Comparison of ENCODE assay signal across 8 cellular contexts in genomic region chr2:208265807-208266640, GRCh38. TPM values are rescaled to one million over a fixed set of nuclear protein-coding genes. Genes with fewer than 3 reads are reported as not detected.
DNase-seq lines count a peak whose midpoint lies in the region; ATAC-seq and TF ChIP-seq lines count a peak whose summit lies in the region.

Gene PIKFYVE, plus strand, starts transcription at chr2:208266255. Its CDS starts 5,265 bp downstream, at chr2:208271520.

- H3K4me3 Mint-ChIP-seq in neural progenitor cell, result peak within 1 kb of the TSS; percentile 89

- no peaks in the 10 kb centered on the region for H3K27me3 Mint-ChIP-seq in neural progenitor cell (ENCODE audit: insufficient read depth, low read depth)

- no peaks in the 10 kb centered on the region for H3K9me3 Mint-ChIP-seq in neural progenitor cell

- H2AFZ ChIP-seq in neural progenitor cell (replicated peaks), result peak within 1 kb of the TSS; percentile 52

- POLR2A ChIA-PET in HEK293T (lab: Yijun Ruan, JAX), result interaction anchor here (1.1 to 2.7 kb wide), 2 partner anchors 11 to 164 kb away, joined by 3 to 20 read pairs; partner anchors contain the start of gene IDH1

- H3K4me1 ChIP-seq in foreskin keratinocyte (peaks cover 4% of the 10 kb centered on the region), neural progenitor cell (peaks cover 12% of the 10 kb centered on the region)

- H3K27me3 ChIP-seq in foreskin keratinocyte (no peaks in the 10 kb centered on the region), neural progenitor cell (no peaks in the 10 kb centered on the region)

- CTCF ChIA-PET in HEK293T (lab: Yijun Ruan, JAX), result interaction anchor here (0.6 to 1.2 kb wide), 4 partner anchors 9 to 164 kb away, joined by 3 to 5 read pairs (median 3); no protein-coding TSS in a partner anchor

- H3K9me3 ChIP-seq in neural progenitor cell (ENCODE audit: low read depth), result peaks cover 6% of the 10 kb centered on the region

- no peaks in the 10 kb centered on the region for H3K36me3 ChIP-seq in neural progenitor cell

- peaks cover 46% of the 10 kb centered on the region for H3K79me2 ChIP-seq in neural progenitor cell (ENCODE audit: low read depth)

- peaks cover 5% of the 10 kb centered on the region for H3K36me3 Mint-ChIP-seq in neural progenitor cell

- TF ChIP-seq CTCF in foreskin keratinocyte (conservative IDR thresholded peaks at IDR 0.05) (no peak), neural progenitor cell (IDR thresholded peaks at IDR 0.05) (no peak)

- H3F3A ChIP-seq in neural progenitor cell (ENCODE audit: low read depth), result peaks cover 24% of the 10 kb centered on the region

- in situ Hi-C loops in SK-MEL-5 (cut with HindIII; ENCODE audit: low pct_unique_long_range_greater_than_20kb, low sequenced_read_pairs), result no loop called here

- peaks cover 22% of the 10 kb centered on the region for H3K4me1 Mint-ChIP-seq in neural progenitor cell

- H3K27ac Mint-ChIP-seq in neural progenitor cell, result peak within 1 kb of the TSS; percentile 87

- peaks cover 34% of the 10 kb centered on the region for H4K20me1 ChIP-seq in neural progenitor cell (ENCODE audit: low read depth)

- H3K27ac ChIP-seq in foreskin keratinocyte (peak within 1 kb of the TSS; percentile 83), neural progenitor cell (peak within 1 kb of the TSS; percentile 93)

- peak within 1 kb of the TSS; percentile 81 for H3K4me2 ChIP-seq in neural progenitor cell

- ATAC-seq in foreskin keratinocyte, result peak; percentile 91

- peak; percentile 96 for DNase-seq in GF-D8 (lab: John Stamatoyannopoulos, UW)
- peak; percentile 89 for DNase-seq in HEK293T (ENCODE audit: extremely low spot score)
- peak; percentile 99 for DNase-seq in MV-4-11 (lab: John Stamatoyannopoulos, UW)
- DNase-seq in SK-MEL-5 (ENCODE audit: low read depth, low spot score), result peak; percentile 99
- DNase-seq in activated naive CD4-positive, alpha-beta T cell treated with Interleukin-2 at 50 U/mL for 16 hours, result peak; percentile 88
- DNase-seq in foreskin keratinocyte, result peak; percentile 94 to 97
- DNase-seq in neural progenitor cell (ENCODE audit: low spot score), result peak; percentile 98
- DNase-seq in stromal cell of bone marrow (ENCODE audit: low read depth), result peak; percentile 98

- peak within 1 kb of the TSS; percentile 77 for H3K4me3 ChIP-seq in neural progenitor cell

- H3K9ac ChIP-seq in neural progenitor cell, result peak within 1 kb of the TSS; percentile 61

TF ChIP-seq in HEK293T, 16 proteins besides CTCF, POLR2A, EP300 and RAD21:
- peak; percentile 56; the same call in 1 of the 2 replicates for TF ChIP-seq FOXM1 (IDR thresholded peaks at IDR 0.05; ENCODE audit: borderline replicate concordance)
- no peak for TF ChIP-seq FOXK2 (IDR thresholded peaks at IDR 0.05)
- TF ChIP-seq HDGF (IDR thresholded peaks at IDR 0.05; ENCODE audit: borderline replicate concordance), result no peak
- TF ChIP-seq ARNT (IDR thresholded peaks at IDR 0.05), result peak; percentile 67
- TF ChIP-seq NFRKB (IDR thresholded peaks at IDR 0.05), result no peak
- TF ChIP-seq L3MBTL2 (conservative IDR thresholded peaks at IDR 0.05), result peak; percentile 49
- no peak for TF ChIP-seq LEF1 (IDR thresholded peaks at IDR 0.05; ENCODE audit: borderline replicate concordance)
- no peak for TF ChIP-seq SUZ12 (IDR thresholded peaks at IDR 0.05)

RNA-seq across cellular contexts. Expression of gene PIKFYVE, which starts in this region (rescaled TPM):
- 50.9 and 52.0 TPM in 2 replicates for total RNA-seq in SK-MEL-5 (2014; rRNA removed; shearing (Covaris generic))
- 26.6 and 36.5 TPM in 2 replicates for polyA plus RNA-seq in SK-MEL-5 (2015; cell fraction: cytosol; rRNA removed)
- 41.9 and 50.3 TPM in 2 replicates for polyA plus RNA-seq in SK-MEL-5 (2015; cell fraction: nucleus; rRNA removed)
- total RNA-seq in foreskin keratinocyte (18.1 and 19.5 TPM in 2 replicates), neural progenitor cell (ENCODE audit: low replicate concordance) (44.0 and 51.6 TPM in 2 replicates)
- 1.5 and 1.8 TPM in 2 replicates for polyA plus RNA-seq in foreskin keratinocyte

Comparison
In these comparisons a context has a peak if more than half of its experiments do, and no peak if none do; other contexts are left out.
1. Peak in every context shown above with its lines: DNase-seq, ATAC-seq, H3K4me3 ChIP-seq and H3K27ac ChIP-seq.